Comparison of ENCODE assay signal across 1 cellular context in the genomic region with DNA sequence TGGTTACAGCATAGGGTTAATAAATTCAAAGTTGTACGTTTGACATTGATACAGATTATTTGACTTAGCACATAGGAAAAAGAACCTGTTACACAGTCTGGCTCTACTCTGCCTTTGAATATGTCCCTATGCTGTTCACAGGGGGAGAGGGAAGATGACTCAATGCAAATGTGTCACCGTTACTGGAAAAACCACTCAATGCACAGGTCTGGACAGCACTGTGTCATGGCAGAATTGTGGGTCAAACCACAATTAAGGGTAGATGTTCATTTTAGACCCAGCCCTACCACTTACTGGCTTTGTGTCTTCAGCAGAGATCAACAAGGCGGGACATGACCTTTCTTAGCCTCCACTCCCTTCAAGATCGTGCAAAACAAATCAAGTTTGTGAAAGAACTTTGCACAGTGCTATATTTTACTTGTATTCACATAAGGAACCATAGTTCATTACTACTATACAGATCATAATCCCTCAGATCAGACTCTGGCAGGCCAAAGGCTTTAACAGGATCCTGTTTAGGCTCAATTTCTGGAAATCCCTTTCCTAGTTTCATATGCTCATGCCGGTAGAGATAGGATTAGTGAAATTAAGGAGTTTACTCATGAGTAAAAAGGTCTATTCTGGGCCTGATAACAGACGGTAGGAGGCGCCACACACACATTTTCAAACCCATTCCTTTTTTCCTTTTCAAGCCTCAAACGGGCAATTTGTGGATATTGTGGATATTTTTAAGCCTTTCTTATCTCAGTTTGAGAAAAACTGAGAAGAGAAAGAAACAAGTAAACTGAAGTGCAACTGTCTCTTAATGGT.
TF ChIP-seq lines count a peak whose summit lies in the region.

No MANE protein-coding gene starts in this region.

TF ChIP-seq in SK-N-SH, 30 proteins besides CTCF, POLR2A, EP300 and RAD21 (continued from another document):
- no peak for TF ChIP-seq MXI1 (IDR thresholded peaks at IDR 0.05; ENCODE audit: low read depth, low read length)
- peak; percentile 59; the same call in 1 of the 2 replicates for TF ChIP-seq FOSL2 (IDR thresholded peaks at IDR 0.05; ENCODE audit: borderline replicate concordance, low read depth)
- TF ChIP-seq, protein P1, sequence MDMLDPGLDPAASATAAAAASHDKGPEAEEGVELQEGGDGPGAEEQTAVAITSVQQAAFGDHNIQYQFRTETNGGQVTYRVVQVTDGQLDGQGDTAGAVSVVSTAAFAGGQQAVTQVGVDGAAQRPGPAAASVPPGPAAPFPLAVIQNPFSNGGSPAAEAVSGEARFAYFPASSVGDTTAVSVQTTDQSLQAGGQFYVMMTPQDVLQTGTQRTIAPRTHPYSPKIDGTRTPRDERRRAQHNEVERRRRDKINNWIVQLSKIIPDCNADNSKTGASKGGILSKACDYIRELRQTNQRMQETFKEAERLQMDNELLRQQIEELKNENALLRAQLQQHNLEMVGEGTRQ (IDR thresholded peaks at IDR 0.05; ENCODE audit: borderline replicate concordance, low read depth, low read length) = no peak
- no peak for TF ChIP-seq CHD2 (IDR thresholded peaks at IDR 0.05; ENCODE audit: low read length, partially characterized antibody)
- no peak for TF ChIP-seq NFIC (IDR thresholded peaks at IDR 0.05; ENCODE audit: borderline replicate concordance)
- peak; percentile 27; the same call in 1 of the 2 replicates for TF ChIP-seq JUND (IDR thresholded peaks at IDR 0.05)
- TF ChIP-seq POLR2AphosphoS5 (IDR thresholded peaks at IDR 0.05; ENCODE audit: low read depth, low read length) = no peak
